Comparison of ENCODE assay signal across 2 cellular contexts in the genomic region with DNA sequence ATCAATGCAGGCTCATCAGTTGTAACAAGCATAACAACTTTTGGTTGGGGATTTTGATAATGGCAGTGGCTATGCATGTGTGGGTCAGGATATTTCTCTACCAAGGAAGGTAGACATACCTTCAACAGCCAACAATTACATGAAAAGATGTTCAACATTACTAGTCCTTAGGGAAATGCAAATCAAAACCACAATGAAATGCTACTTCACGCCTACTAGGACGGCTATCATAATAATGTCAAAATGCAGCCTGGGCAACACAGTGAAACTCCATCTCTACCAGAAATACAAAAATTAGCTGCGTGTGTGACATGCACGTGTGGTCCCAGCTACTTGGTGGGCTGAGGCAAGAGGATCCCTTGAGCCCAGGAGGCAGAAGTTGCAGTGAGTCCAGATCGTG.
TF ChIP-seq lines count a peak whose summit lies in the region.

No MANE protein-coding gene starts in this region.

TF ChIP-seq in K562, 482 proteins besides CTCF, POLR2A, EP300 and RAD21:
- TF ChIP-seq TAL1 (IDR thresholded peaks at IDR 0.05) (no peak), DACH1 (IDR thresholded peaks at IDR 0.05; ENCODE audit: partially characterized antibody) (no peak), CBX8 (IDR thresholded peaks at IDR 0.05; ENCODE audit: borderline replicate concordance, extremely low read depth, low read depth, low read length, poor library complexity, severe bottlenecking) (peak; percentile 19)

TF ChIP-seq in WTC11, 78 proteins besides CTCF, POLR2A, EP300 and RAD21:
- no peak for TF ChIP-seq ZNF263 (CRISPR knock-in tag; IDR thresholded peaks at IDR 0.05; ENCODE audit: low read depth)
- no peak for TF ChIP-seq ZNF121 (CRISPR knock-in tag; IDR thresholded peaks at IDR 0.05)
- TF ChIP-seq ZNF232 (CRISPR knock-in tag; IDR thresholded peaks at IDR 0.05): no peak
